Comparison of ENCODE assay signal across 8 cellular contexts in genomic region chr3:133606902-133607301, GRCh38.
"Had no signal": no experiment of that assay in that cellular context is flagged by ENCODE, and none has a peak within 500 bp of the region (broad histone marks: within the 10 kb centered on the region; RNA-seq: fewer than 3 reads in every experiment).

No MANE protein-coding gene starts in this region.

- H3K27ac ChIP-seq: GM23248, HL-60 had no signal

- H2AFZ ChIP-seq: GM23248 had no signal

- DNase-seq: GM23248, GOT3, H7, HFFc6, IMR-90 had no signal

- H3K9ac ChIP-seq: GM23248 had no signal

- FAIRE-seq: K562 had no signal

- H3K9me3 ChIP-seq: HAP-1 had no signal

- H3K27ac Mint-ChIP-seq: HFFc6 had no signal

- H3K4me1 ChIP-seq: HAP-1 had no signal

- H3K4me3 Mint-ChIP-seq: HFFc6 had no signal

- H3K4me3 ChIP-seq: GM23248, HAP-1, K562 had no signal

- H3K9me3 Mint-ChIP-seq: HFFc6 had no signal
